Comparison of ENCODE assay signal across 2 cellular contexts in the genomic region with DNA sequence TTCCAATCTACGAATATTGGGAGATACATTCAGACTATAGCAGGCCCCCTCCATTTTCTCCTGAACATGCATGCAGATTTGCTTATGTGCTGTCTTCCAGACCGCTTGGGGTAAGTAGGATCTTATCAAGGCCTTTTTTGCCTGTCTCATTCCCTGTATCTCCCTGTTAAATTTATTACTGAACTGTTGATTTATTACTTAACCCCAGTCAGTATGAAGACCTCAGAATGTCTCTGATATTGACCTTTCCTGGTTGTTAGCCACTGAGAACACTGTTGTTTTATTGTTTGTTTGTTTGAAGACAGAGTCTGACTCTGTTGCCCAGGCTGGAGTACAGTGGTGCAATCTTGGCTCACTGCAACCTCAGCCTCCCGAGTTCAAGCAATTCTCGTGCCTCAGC. TPM values are rescaled to one million over a fixed set of nuclear protein-coding genes. Genes with fewer than 3 reads are reported as not detected.
"Had no signal": no experiment of that assay in that cellular context is flagged by ENCODE, and none has a peak within 500 bp of the region (broad histone marks: within the 10 kb centered on the region; RNA-seq: fewer than 3 reads in every experiment).

No MANE protein-coding gene starts in this region.

RNA-seq across cellular contexts. Expression of a gene that starts 46.1 kb away (rescaled TPM):
- total RNA-seq: pulmonary artery endothelial cell, skeletal muscle tissue had no signal
